1 cellular context compared by ENCODE assay signal in genomic region chr14:99821519-99822165, GRCh38.
TF ChIP-seq lines count a peak whose summit lies in the region.

No MANE protein-coding gene starts in this region.

TF ChIP-seq in HEK293, 187 proteins besides CTCF, POLR2A, EP300 and RAD21 (continued from another document and continues in another):
- TF ChIP-seq ZBTB1 (tag by site-specific recombination; IDR thresholded peaks at IDR 0.05) (peak; percentile 97), ZNF350 (tag by site-specific recombination; IDR thresholded peaks at IDR 0.05) (no peak), ZNF16 (tag by site-specific recombination; IDR thresholded peaks at IDR 0.05; ENCODE audit: low read depth) (no peak), ZNF600 (tag by site-specific recombination; IDR thresholded peaks at IDR 0.05) (peak; percentile 91), AEBP2 (tag by site-specific recombination; IDR thresholded peaks at IDR 0.05; ENCODE audit: borderline replicate concordance) (no peak), ZNF747 (tag by site-specific recombination; IDR thresholded peaks at IDR 0.05) (no peak), ZSCAN5A (tag by site-specific recombination; IDR thresholded peaks at IDR 0.05) (no peak), PRDM2 (tag by site-specific recombination; IDR thresholded peaks at IDR 0.05; ENCODE audit: borderline replicate concordance) (no peak), ZNF239 (tag by site-specific recombination; IDR thresholded peaks at IDR 0.05) (peak; percentile 85), ZNF510 (tag by site-specific recombination; IDR thresholded peaks at IDR 0.05; ENCODE audit: insufficient replicate concordance) (no peak), ZNF114 (tag by site-specific recombination; IDR thresholded peaks at IDR 0.05) (no peak), TCF7L2 (IDR thresholded peaks at IDR 0.05; ENCODE audit: borderline replicate concordance, low read depth, low read length) (peak; percentile 94; the same call in 1 of the 2 replicates), HOXD13 (CRISPR knock-in tag; IDR thresholded peaks at IDR 0.05; ENCODE audit: borderline replicate concordance) (peak; percentile 91), KLF17 (tag by site-specific recombination; IDR thresholded peaks at IDR 0.05) (peak; percentile 99), RBAK (tag by site-specific recombination; IDR thresholded peaks at IDR 0.05) (no peak), ZNF707 (tag by site-specific recombination; IDR thresholded peaks at IDR 0.05) (no peak), PRDM1 (tag by site-specific recombination; IDR thresholded peaks at IDR 0.05) (no peak), ZSCAN16 (tag by site-specific recombination; IDR thresholded peaks at IDR 0.05) (peak; percentile 69; the same call in 1 of the 2 replicates), ZNF792 (tag by site-specific recombination; IDR thresholded peaks at IDR 0.05) (no peak), ZNF394 (tag by site-specific recombination; IDR thresholded peaks at IDR 0.05; ENCODE audit: borderline replicate concordance) (peak; percentile 95), ZNF404 (tag by site-specific recombination; IDR thresholded peaks at IDR 0.05) (no peak), ZNF645 (tag by site-specific recombination; IDR thresholded peaks at IDR 0.05) (peak; percentile 98; the same call in 1 of the 2 replicates), PRDM6 (tag by site-specific recombination; IDR thresholded peaks at IDR 0.05) (peak; percentile 98), GLI4 (tag by site-specific recombination; IDR thresholded peaks at IDR 0.05) (no peak), ZSCAN18 (tag by site-specific recombination; IDR thresholded peaks at IDR 0.05) (peak; percentile 92; the same call in 1 of the 2 replicates), ZNF366 (tag by site-specific recombination; conservative IDR thresholded peaks at IDR 0.05) (peak; percentile 99), ZBTB6 (tag by site-specific recombination; IDR thresholded peaks at IDR 0.05) (peak; percentile 69), ZNF555 (tag by site-specific recombination; conservative IDR thresholded peaks at IDR 0.05) (no peak), ZBTB11 (tag by site-specific recombination; conservative IDR thresholded peaks at IDR 0.05; ENCODE audit: low read depth) (no peak), ZNF513 (tag by site-specific recombination; IDR thresholded peaks at IDR 0.05) (peak; percentile 72), ZNF548 (tag by site-specific recombination; IDR thresholded peaks at IDR 0.05) (no peak), ZNF311 (tag by site-specific recombination; IDR thresholded peaks at IDR 0.05; ENCODE audit: borderline replicate concordance) (no peak), ZNF2 (tag by site-specific recombination; IDR thresholded peaks at IDR 0.05) (peak; percentile 94), SP3 (tag by site-specific recombination; IDR thresholded peaks at IDR 0.05) (peak; percentile 62), GLIS2 (tag by site-specific recombination; IDR thresholded peaks at IDR 0.05) (peak; percentile 56), ZNF473 (tag by site-specific recombination; IDR thresholded peaks at IDR 0.05) (no peak), ZNF580 (tag by site-specific recombination; IDR thresholded peaks at IDR 0.05) (peak; percentile 96), ZNF433 (tag by site-specific recombination; IDR thresholded peaks at IDR 0.05; ENCODE audit: low read depth) (no peak)
